In genomic region chr13:39364797-39365468, GRCh38 we compare ENCODE assay signal across 9 cellular contexts.
DNase-seq lines count a peak whose midpoint lies in the region; ATAC-seq and TF ChIP-seq lines count a peak whose summit lies in the region.
"Had no signal": no experiment of that assay in that cellular context is flagged by ENCODE, and none has a peak within 500 bp of the region (broad histone marks: within the 10 kb centered on the region; RNA-seq: fewer than 3 reads in every experiment).

No MANE protein-coding gene starts in this region.

- no peak overlapping the region for H3K27ac Mint-ChIP-seq in GM23338
- H3K27ac Mint-ChIP-seq: dendritic cell treated with granulocyte-macrophage colony-stimulating factor and Interleukin-4, amounts not matched to agents 40 ng/mL and 50 ng/mL, for 4 days had no signal

- no peak overlapping the region for H3K9ac ChIP-seq in parathyroid adenoma

- H3K27ac ChIP-seq in GM23338 (ENCODE audit: low read depth) (no peak overlapping the region), epithelial cell of prostate (no peak overlapping the region), parathyroid adenoma (no peak overlapping the region)

- H3K9me3 Mint-ChIP-seq in GM23338 = peaks cover 3% of the 10 kb centered on the region; the same call in 1 of the 3 replicates
- H3K9me3 Mint-ChIP-seq: dendritic cell treated with granulocyte-macrophage colony-stimulating factor and Interleukin-4, amounts not matched to agents 40 ng/mL and 50 ng/mL, for 4 days had no signal

- no peaks in the 10 kb centered on the region for H3F3A ChIP-seq in GM23338 (replicated peaks; ENCODE audit: low read depth)

- H3K4me1 ChIP-seq in GM23338 (ENCODE audit: insufficient read depth) (peaks cover 5% of the 10 kb centered on the region; the same call in 1 of the 2 replicates), parathyroid adenoma (no peaks in the 10 kb centered on the region)

- TF ChIP-seq CTCF in GM23338 (conservative IDR thresholded peaks at IDR 0.05; ENCODE audit: low read depth in 2 of 2) (no peak), parathyroid adenoma (IDR thresholded peaks at IDR 0.05) (no peak)

- no peaks in the 10 kb centered on the region for H3K9me3 ChIP-seq in parathyroid adenoma (ENCODE audit: control insufficient read depth, low read length)

- H3K9me2 ChIP-seq in GM23338 (ENCODE audit: insufficient read depth) = no peaks in the 10 kb centered on the region

- no peaks in the 10 kb centered on the region for H3K36me3 ChIP-seq in GM23338 (ENCODE audit: insufficient read depth)
- H3K36me3 ChIP-seq in parathyroid adenoma (ENCODE audit: control insufficient read depth, insufficient read depth, low read length) = no peaks in the 10 kb centered on the region

- H2AFZ ChIP-seq in GM23338 (no peak overlapping the region), parathyroid adenoma (no peak overlapping the region)

- no peaks in the 10 kb centered on the region; the same call in 1 of the 2 replicates for H4K20me1 ChIP-seq in GM23338 (replicated peaks; ENCODE audit: insufficient read depth)

- H3K4me3 ChIP-seq in GM23338 = no peak overlapping the region
- H3K4me3 ChIP-seq in parathyroid adenoma (ENCODE audit: low read depth, low read length) = no peak overlapping the region

- H3K4me1 Mint-ChIP-seq in GM23338 = peaks cover 16% of the 10 kb centered on the region

- H3K4me3 Mint-ChIP-seq in GM23338 = no peak overlapping the region
- H3K4me3 Mint-ChIP-seq: dendritic cell treated with granulocyte-macrophage colony-stimulating factor and Interleukin-4, amounts not matched to agents 40 ng/mL and 50 ng/mL, for 4 days had no signal

- H3K79me2 ChIP-seq in GM23338 (replicated peaks; ENCODE audit: insufficient read depth) (no peaks in the 10 kb centered on the region), parathyroid adenoma (no peaks in the 10 kb centered on the region)

- H3K4me2 ChIP-seq in GM23338 = no peak overlapping the region; the same call in 1 of the 2 replicates
- peak overlapping the region; percentile 39 for H3K4me2 ChIP-seq in parathyroid adenoma (ENCODE audit: low read length)

- H3K36me3 Mint-ChIP-seq in GM23338 (ENCODE audit: low read depth) = no peaks in the 10 kb centered on the region

- H3K27me3 ChIP-seq in GM23338 (ENCODE audit: insufficient read depth) (no peaks in the 10 kb centered on the region), parathyroid adenoma (ENCODE audit: control insufficient read depth, insufficient read depth, low read length) (no peaks in the 10 kb centered on the region)

- ATAC-seq in GM23338 (peak; percentile 97), GM18517 (IDR thresholded peaks at IDR 0.05; ENCODE audit: unreplicated experiment) (no peak), GM21381 (IDR thresholded peaks at IDR 0.05; ENCODE audit: unreplicated experiment) (no peak), HG02938 (IDR thresholded peaks at IDR 0.05; ENCODE audit: unreplicated experiment) (no peak)

- peak; percentile 67 for DNase-seq in GM23338 (ENCODE audit: low spot score)
- DNase-seq in NCI-H526 treated with DMSO at 0.1 percent for 48 hours (lab: John Stamatoyannopoulos, UW) = peak; percentile 87
- DNase-seq in epithelial cell of prostate (ENCODE audit: low read depth, low spot score) = peak; percentile 50
- DNase-seq in NCI-H1436 (lab: John Stamatoyannopoulos, UW) = no peak

- H3K27me3 Mint-ChIP-seq in GM23338 (ENCODE audit: insufficient read depth, low read depth, poor library complexity) = peaks cover 5% of the 10 kb centered on the region
- H3K27me3 Mint-ChIP-seq: dendritic cell treated with granulocyte-macrophage colony-stimulating factor and Interleukin-4, amounts not matched to agents 40 ng/mL and 50 ng/mL, for 4 days had no signal

TF ChIP-seq in GM23338, 12 proteins besides CTCF, POLR2A, EP300 and RAD21:
- TF ChIP-seq ZNF462 (CRISPR knock-in tag; IDR thresholded peaks at IDR 0.05) (no peak), EZH2 (IDR thresholded peaks at IDR 0.05; ENCODE audit: low read depth, unreplicated experiment) (no peak), REST (IDR thresholded peaks at IDR 0.05; ENCODE audit: unreplicated experiment) (no peak)
TF ChIP-seq in GM23338: peak in this region for 0.
